In the genomic region with DNA sequence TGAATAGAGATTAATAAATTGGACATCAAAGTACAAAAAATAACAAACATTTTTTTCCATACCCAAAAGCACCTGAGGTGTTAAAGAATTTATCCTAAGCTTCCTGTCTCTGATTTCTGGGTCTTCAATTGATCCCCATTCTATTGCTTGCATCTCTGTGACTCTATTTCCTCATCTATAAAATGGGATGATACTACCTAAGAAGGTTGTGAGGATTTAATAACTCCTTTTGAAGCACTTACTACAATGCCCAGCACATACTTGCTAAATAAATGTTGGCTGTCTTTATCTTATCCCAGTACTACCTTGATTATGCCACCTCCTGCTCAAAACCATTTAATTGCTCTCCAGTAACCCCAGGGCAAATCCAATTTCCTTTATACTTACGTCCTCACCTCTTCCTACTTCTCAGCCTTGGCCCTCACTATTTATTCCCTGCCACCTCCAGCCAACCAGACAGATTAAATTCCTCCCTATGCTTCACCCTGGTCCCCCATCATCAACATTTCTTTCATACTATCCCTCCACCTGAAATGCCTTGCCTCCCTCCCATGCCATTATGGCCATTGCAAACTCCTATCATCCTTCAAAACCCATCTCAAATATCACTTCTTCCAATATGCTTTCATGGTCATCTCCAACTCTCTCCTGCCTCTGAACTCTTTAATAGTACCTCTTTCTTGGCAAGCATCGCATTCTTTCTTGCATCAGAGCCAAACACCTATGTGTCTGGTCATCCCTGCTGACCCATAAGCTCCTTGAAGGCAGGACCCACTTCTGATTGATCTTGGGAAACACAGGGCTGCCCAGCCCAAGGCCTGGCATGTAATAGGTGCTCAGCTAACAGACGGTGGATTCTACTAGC, we compare ENCODE assay signal across 1 cellular context.
TF ChIP-seq lines count a peak whose summit lies in the region.

No MANE protein-coding gene starts in this region.

TF ChIP-seq in K562, 482 proteins besides CTCF, POLR2A, EP300 and RAD21:
- TF ChIP-seq ZNF263 (CRISPR knock-in tag; IDR thresholded peaks at IDR 0.05; ENCODE audit: borderline replicate concordance) (no peak), PTRF (tag; IDR thresholded peaks at IDR 0.05) (no peak), ILK (tag; IDR thresholded peaks at IDR 0.05; ENCODE audit: borderline replicate concordance, low read depth) (no peak), SP2 (IDR thresholded peaks at IDR 0.05; ENCODE audit: extremely low read depth, low read depth, low read length, poor library complexity, severe bottlenecking) (no peak), NCOA4 (IDR thresholded peaks at IDR 0.05; ENCODE audit: partially characterized antibody) (no peak), LARP7 (IDR thresholded peaks at IDR 0.05) (0 out of 2 replicates have a peak, but pooled peaks have one; percentile 23), ZNF77 (CRISPR knock-in tag; IDR thresholded peaks at IDR 0.05) (no peak), RBM25 (IDR thresholded peaks at IDR 0.05; ENCODE audit: low read depth, low read length, severe bottlenecking) (peak; percentile 91), XRCC4 (IDR thresholded peaks at IDR 0.05; ENCODE audit: extremely low read depth, insufficient read depth, insufficient read length) (no peak), CCNT2 (IDR thresholded peaks at IDR 0.05; ENCODE audit: borderline replicate concordance, extremely low read depth, insufficient read length, low read depth, low read length) (no peak), ELF2 (CRISPR knock-in tag; IDR thresholded peaks at IDR 0.05) (no peak)
- TF ChIP-seq, protein P1, sequence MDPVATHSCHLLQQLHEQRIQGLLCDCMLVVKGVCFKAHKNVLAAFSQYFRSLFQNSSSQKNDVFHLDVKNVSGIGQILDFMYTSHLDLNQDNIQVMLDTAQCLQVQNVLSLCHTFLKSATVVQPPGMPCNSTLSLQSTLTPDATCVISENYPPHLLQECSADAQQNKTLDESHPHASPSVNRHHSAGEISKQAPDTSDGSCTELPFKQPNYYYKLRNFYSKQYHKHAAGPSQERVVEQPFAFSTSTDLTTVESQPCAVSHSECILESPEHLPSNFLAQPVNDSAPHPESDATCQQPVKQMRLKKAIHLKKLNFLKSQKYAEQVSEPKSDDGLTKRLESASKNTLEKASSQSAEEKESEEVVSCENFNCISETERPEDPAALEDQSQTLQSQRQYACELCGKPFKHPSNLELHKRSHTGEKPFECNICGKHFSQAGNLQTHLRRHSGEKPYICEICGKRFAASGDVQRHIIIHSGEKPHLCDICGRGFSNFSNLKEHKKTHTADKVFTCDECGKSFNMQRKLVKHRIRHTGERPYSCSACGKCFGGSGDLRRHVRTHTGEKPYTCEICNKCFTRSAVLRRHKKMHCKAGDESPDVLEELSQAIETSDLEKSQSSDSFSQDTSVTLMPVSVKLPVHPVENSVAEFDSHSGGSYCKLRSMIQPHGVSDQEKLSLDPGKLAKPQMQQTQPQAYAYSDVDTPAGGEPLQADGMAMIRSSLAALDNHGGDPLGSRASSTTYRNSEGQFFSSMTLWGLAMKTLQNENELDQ (CRISPR knock-in tag; IDR thresholded peaks at IDR 0.05; ENCODE audit: borderline replicate concordance) = no peak
- TF ChIP-seq, protein P2, sequence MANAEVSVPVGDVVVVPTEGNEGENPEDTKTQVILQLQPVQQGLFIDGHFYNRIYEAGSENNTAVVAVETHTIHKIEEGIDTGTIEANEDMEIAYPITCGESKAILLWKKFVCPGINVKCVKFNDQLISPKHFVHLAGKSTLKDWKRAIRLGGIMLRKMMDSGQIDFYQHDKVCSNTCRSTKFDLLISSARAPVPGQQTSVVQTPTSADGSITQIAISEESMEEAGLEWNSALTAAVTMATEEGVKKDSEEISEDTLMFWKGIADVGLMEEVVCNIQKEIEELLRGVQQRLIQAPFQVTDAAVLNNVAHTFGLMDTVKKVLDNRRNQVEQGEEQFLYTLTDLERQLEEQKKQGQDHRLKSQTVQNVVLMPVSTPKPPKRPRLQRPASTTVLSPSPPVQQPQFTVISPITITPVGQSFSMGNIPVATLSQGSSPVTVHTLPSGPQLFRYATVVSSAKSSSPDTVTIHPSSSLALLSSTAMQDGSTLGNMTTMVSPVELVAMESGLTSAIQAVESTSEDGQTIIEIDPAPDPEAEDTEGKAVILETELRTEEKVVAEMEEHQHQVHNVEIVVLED (CRISPR knock-in tag; IDR thresholded peaks at IDR 0.05) = no peak
- TF ChIP-seq, protein P3, sequence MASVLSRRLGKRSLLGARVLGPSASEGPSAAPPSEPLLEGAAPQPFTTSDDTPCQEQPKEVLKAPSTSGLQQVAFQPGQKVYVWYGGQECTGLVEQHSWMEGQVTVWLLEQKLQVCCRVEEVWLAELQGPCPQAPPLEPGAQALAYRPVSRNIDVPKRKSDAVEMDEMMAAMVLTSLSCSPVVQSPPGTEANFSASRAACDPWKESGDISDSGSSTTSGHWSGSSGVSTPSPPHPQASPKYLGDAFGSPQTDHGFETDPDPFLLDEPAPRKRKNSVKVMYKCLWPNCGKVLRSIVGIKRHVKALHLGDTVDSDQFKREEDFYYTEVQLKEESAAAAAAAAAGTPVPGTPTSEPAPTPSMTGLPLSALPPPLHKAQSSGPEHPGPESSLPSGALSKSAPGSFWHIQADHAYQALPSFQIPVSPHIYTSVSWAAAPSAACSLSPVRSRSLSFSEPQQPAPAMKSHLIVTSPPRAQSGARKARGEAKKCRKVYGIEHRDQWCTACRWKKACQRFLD (CRISPR knock-in tag; IDR thresholded peaks at IDR 0.05) = no peak
- TF ChIP-seq, protein P4, sequence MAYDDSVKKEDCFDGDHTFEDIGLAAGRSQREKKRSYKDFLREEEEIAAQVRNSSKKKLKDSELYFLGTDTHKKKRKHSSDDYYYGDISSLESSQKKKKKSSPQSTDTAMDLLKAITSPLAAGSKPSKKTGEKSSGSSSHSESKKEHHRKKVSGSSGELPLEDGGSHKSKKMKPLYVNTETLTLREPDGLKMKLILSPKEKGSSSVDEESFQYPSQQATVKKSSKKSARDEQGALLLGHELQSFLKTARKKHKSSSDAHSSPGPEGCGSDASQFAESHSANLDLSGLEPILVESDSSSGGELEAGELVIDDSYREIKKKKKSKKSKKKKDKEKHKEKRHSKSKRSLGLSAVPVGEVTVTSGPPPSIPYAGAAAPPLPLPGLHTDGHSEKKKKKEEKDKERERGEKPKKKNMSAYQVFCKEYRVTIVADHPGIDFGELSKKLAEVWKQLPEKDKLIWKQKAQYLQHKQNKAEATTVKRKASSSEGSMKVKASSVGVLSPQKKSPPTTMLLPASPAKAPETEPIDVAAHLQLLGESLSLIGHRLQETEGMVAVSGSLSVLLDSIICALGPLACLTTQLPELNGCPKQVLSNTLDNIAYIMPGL (CRISPR knock-in tag; IDR thresholded peaks at IDR 0.05) = no peak
- TF ChIP-seq, protein P5, sequence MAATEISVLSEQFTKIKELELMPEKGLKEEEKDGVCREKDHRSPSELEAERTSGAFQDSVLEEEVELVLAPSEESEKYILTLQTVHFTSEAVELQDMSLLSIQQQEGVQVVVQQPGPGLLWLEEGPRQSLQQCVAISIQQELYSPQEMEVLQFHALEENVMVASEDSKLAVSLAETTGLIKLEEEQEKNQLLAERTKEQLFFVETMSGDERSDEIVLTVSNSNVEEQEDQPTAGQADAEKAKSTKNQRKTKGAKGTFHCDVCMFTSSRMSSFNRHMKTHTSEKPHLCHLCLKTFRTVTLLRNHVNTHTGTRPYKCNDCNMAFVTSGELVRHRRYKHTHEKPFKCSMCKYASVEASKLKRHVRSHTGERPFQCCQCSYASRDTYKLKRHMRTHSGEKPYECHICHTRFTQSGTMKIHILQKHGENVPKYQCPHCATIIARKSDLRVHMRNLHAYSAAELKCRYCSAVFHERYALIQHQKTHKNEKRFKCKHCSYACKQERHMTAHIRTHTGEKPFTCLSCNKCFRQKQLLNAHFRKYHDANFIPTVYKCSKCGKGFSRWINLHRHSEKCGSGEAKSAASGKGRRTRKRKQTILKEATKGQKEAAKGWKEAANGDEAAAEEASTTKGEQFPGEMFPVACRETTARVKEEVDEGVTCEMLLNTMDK (IDR thresholded peaks at IDR 0.05; ENCODE audit: borderline replicate concordance, insufficient read depth, low read depth, low read length, poor library complexity, severe bottlenecking) = no peak
